ENCODE assay signal across 1 cellular context in the genomic region with DNA sequence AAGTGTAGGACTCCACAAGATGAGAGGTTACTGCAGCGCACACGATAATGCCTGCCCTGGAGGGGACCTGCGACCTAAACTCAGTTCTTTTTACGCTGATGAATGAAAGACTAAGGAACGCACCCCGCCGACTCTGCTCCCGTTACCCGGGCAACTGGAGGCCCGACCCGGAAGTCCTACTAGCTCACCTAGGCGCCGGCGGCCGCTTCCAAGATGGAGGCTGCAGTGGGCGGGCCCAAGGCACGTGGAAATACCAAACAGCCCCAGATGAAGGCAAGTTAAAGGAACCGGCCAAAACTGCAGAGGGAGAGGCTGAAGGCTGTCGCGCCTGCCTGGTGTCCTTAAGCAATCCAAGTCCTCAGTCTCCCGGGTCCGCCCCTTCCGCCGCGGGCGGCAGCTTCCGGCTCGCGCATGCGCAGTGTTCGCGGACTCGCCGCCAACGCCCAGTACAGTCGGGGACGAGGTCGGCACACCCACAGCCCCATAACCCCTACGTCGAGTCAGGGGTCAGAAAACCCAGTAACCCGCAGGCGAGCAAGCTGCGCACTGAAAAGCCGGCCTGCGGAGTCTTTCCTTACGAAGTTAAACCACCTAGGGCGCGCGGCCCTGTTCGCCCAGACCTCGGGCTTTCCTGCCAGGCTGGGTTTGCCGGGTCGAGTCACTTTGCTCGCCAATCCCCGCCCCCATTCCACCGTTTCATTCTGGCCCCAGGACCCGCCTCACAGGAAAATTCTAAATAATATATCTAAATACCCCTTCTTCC.
A peak's percentile ranks its signal among the peaks of the same experiment; 100 is the strongest.
TF ChIP-seq lines count a peak whose summit lies in the region.

A gene with protein sequence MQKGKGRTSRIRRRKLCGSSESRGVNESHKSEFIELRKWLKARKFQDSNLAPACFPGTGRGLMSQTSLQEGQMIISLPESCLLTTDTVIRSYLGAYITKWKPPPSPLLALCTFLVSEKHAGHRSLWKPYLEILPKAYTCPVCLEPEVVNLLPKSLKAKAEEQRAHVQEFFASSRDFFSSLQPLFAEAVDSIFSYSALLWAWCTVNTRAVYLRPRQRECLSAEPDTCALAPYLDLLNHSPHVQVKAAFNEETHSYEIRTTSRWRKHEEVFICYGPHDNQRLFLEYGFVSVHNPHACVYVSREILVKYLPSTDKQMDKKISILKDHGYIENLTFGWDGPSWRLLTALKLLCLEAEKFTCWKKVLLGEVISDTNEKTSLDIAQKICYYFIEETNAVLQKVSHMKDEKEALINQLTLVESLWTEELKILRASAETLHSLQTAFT (minus strand): TSS at position 368 of the 763 bp plus-strand sequence. CDS start 1,638 bp downstream, outside the sequence.

TF ChIP-seq in GM12878, 131 proteins besides CTCF, POLR2A, EP300 and RAD21 (continued from another document):
- TF ChIP-seq, protein P1, sequence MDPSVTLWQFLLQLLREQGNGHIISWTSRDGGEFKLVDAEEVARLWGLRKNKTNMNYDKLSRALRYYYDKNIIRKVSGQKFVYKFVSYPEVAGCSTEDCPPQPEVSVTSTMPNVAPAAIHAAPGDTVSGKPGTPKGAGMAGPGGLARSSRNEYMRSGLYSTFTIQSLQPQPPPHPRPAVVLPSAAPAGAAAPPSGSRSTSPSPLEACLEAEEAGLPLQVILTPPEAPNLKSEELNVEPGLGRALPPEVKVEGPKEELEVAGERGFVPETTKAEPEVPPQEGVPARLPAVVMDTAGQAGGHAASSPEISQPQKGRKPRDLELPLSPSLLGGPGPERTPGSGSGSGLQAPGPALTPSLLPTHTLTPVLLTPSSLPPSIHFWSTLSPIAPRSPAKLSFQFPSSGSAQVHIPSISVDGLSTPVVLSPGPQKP (IDR thresholded peaks at IDR 0.05; ENCODE audit: low read depth, low read length) = peak; percentile 63
- TF ChIP-seq MTA3 (IDR thresholded peaks at IDR 0.05; ENCODE audit: borderline replicate concordance, low read length) (no peak), STAT1 (conservative IDR thresholded peaks at IDR 0.05) (peak; percentile 32; the same call in 1 of the 2 replicates), BMI1 (IDR thresholded peaks at IDR 0.05; ENCODE audit: borderline replicate concordance) (peak; percentile 91), PAX5 (IDR thresholded peaks at IDR 0.05; ENCODE audit: borderline replicate concordance, low read depth, low read length) (0 out of 2 replicates have a peak, but pooled peaks have one; percentile 36), SUPT20H (IDR thresholded peaks at IDR 0.05; ENCODE audit: borderline replicate concordance, control insufficient read depth, low read depth, low read length) (no peak), WRNIP1 (IDR thresholded peaks at IDR 0.05; ENCODE audit: borderline replicate concordance, low read depth, low read length) (peak; percentile 94; the same call in 1 of the 2 replicates), EED (IDR thresholded peaks at IDR 0.05; ENCODE audit: low read depth) (peak; percentile 16; the same call in 1 of the 2 replicates), CREM (IDR thresholded peaks at IDR 0.05; ENCODE audit: low read depth) (peak; percentile 66), BCL11A (IDR thresholded peaks at IDR 0.05; ENCODE audit: low read depth, low read length) (no peak), RELA (IDR thresholded peaks at IDR 0.05; ENCODE audit: borderline replicate concordance, partially characterized antibody) (no peak)
- TF ChIP-seq, protein P2, sequence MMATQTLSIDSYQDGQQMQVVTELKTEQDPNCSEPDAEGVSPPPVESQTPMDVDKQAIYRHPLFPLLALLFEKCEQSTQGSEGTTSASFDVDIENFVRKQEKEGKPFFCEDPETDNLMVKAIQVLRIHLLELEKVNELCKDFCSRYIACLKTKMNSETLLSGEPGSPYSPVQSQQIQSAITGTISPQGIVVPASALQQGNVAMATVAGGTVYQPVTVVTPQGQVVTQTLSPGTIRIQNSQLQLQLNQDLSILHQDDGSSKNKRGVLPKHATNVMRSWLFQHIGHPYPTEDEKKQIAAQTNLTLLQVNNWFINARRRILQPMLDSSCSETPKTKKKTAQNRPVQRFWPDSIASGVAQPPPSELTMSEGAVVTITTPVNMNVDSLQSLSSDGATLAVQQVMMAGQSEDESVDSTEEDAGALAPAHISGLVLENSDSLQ (IDR thresholded peaks at IDR 0.05) = 0 out of 2 replicates have a peak, but pooled peaks have one; percentile 19
- TF ChIP-seq, protein P3, sequence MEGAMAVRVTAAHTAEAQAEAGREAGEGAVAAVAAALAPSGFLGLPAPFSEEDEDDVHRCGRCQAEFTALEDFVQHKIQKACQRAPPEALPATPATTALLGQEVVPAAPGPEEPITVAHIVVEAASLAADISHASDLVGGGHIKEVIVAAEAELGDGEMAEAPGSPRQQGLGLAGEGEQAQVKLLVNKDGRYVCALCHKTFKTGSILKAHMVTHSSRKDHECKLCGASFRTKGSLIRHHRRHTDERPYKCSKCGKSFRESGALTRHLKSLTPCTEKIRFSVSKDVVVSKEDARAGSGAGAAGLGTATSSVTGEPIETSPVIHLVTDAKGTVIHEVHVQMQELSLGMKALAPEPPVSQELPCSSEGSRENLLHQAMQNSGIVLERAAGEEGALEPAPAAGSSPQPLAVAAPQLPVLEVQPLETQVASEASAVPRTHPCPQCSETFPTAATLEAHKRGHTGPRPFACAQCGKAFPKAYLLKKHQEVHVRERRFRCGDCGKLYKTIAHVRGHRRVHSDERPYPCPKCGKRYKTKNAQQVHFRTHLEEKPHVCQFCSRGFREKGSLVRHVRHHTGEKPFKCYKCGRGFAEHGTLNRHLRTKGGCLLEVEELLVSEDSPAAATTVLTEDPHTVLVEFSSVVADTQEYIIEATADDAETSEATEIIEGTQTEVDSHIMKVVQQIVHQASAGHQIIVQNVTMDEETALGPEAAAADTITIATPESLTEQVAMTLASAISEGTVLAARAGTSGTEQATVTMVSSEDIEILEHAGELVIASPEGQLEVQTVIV (IDR thresholded peaks at IDR 0.05; ENCODE audit: borderline replicate concordance, partially characterized antibody) = peak; percentile 77
- TF ChIP-seq, protein P4, sequence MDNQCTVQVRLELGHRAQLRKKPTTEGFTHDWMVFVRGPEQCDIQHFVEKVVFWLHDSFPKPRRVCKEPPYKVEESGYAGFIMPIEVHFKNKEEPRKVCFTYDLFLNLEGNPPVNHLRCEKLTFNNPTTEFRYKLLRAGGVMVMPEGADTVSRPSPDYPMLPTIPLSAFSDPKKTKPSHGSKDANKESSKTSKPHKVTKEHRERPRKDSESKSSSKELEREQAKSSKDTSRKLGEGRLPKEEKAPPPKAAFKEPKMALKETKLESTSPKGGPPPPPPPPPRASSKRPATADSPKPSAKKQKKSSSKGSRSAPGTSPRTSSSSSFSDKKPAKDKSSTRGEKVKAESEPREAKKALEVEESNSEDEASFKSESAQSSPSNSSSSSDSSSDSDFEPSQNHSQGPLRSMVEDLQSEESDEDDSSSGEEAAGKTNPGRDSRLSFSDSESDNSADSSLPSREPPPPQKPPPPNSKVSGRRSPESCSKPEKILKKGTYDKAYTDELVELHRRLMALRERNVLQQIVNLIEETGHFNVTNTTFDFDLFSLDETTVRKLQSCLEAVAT (IDR thresholded peaks at IDR 0.05) = 0 out of 2 replicates have a peak, but pooled peaks have one; percentile 18
